12 cellular contexts compared by ENCODE assay signal in genomic region chr12:53044896-53045571, GRCh38. TPM values are rescaled to one million over a fixed set of nuclear protein-coding genes. Genes with fewer than 3 reads are reported as not detected.
DNase-seq lines count a peak whose midpoint lies in the region; ATAC-seq and TF ChIP-seq lines count a peak whose summit lies in the region.
"Had no signal": no experiment of that assay in that cellular context is flagged by ENCODE, and none has a peak within 500 bp of the region (broad histone marks: within the 10 kb centered on the region; RNA-seq: fewer than 3 reads in every experiment).

No MANE protein-coding gene starts in this region.

- H3K9me2 ChIP-seq in SK-N-SH: no peaks in the 10 kb centered on the region

- no peak overlapping the region for H2AFZ ChIP-seq in SK-N-SH (ENCODE audit: low read depth)

- H3K79me2 ChIP-seq in SK-N-SH (ENCODE audit: insufficient read depth): peaks cover 19% of the 10 kb centered on the region

- no peak for TF ChIP-seq CTCF in SK-N-SH (IDR thresholded peaks at IDR 0.05)
- no peak for TF ChIP-seq CTCF in liver (IDR thresholded peaks at IDR 0.05; ENCODE audit: low read depth, low read length, missing input control)

- TF ChIP-seq RAD21 in SK-N-SH (IDR thresholded peaks at IDR 0.05; ENCODE audit: low read length) (no peak), liver (IDR thresholded peaks at IDR 0.05) (no peak)

- H3K4me2 ChIP-seq in SK-N-SH: peak overlapping the region; percentile 92

- H3K27ac ChIP-seq in SK-N-SH (ENCODE audit: low read depth in 2 of 2, low read length in 1 of 2) (no peak overlapping the region; a peak in 1 of 4 replicates), liver (ENCODE audit: low read depth in 1 of 2, low read length in 2 of 2) (peak overlapping the region; percentile 5 to 90), subcutaneous abdominal adipose tissue (ENCODE audit: low read depth, low read length) (peak overlapping the region; percentile 97)

- WGBS in SK-N-SH (ENCODE audit: low lambda C conversion rate): 85% methylated on average over 3 of the region's 3 CpGs
- 65% methylated on average over 3 of the region's 3 CpGs for WGBS in liver

- H3K27ac Mint-ChIP-seq in activated T-helper 17 cell treated with anti-CD3 and anti-CD28 coated beads, Interleukin-2, amount 50 U/mL, for 72 hours: no peak overlapping the region
- H3K27ac Mint-ChIP-seq: activated naive CD8-positive, alpha-beta T cell treated with anti-CD3 and anti-CD28 coated beads, Interleukin-2, amount 10 ng/mL, durations not matched to agents 7 days and 5 days; memory B cell had no signal

- TF ChIP-seq EP300 in SK-N-SH (IDR thresholded peaks at IDR 0.05; ENCODE audit: borderline replicate concordance in 1 of 2, low read depth in 1 of 2, low read length in 1 of 2): no peak

- H3K9ac ChIP-seq in SK-N-SH (no peak overlapping the region), liver (ENCODE audit: low read depth in 1 of 2, low read length in 2 of 2) (no peak overlapping the region), subcutaneous abdominal adipose tissue (ENCODE audit: low read length in 5 of 5) (peak overlapping the region in 4 of 5 donors; percentile 6 to 98 (median 66))

- no peaks in the 10 kb centered on the region for H3K9me3 ChIP-seq in SK-N-SH
- H3K9me3 ChIP-seq in liver (ENCODE audit: control insufficient read depth in 4 of 4, low read length in 3 of 4): no peaks in the 10 kb centered on the region
- no peaks in the 10 kb centered on the region for H3K9me3 ChIP-seq in subcutaneous abdominal adipose tissue (ENCODE audit: control insufficient read depth in 5 of 5, low read length in 5 of 5)

- no peak overlapping the region for H3K4me3 ChIP-seq in SK-N-SH (ENCODE audit: low read depth in 2 of 2, low read length in 1 of 2)
- no peak overlapping the region for H3K4me3 ChIP-seq in liver (ENCODE audit: low read depth in 1 of 3, low read length in 3 of 3)
- peak overlapping the region; percentile 91 to 99 (median 98) for H3K4me3 ChIP-seq in subcutaneous abdominal adipose tissue (ENCODE audit: low read depth in 1 of 5, low read length in 5 of 5)

- H3K27me3 Mint-ChIP-seq in activated T-helper 17 cell treated with anti-CD3 and anti-CD28 coated beads, Interleukin-2, amount 50 U/mL, for 72 hours: no peaks in the 10 kb centered on the region
- H3K27me3 Mint-ChIP-seq: memory B cell had no signal

- DNase-seq in SK-N-SH (no peak), T-helper 9 cell (no peak)
- DNase-seq: activated naive CD8-positive, alpha-beta T cell treated with anti-CD3 and anti-CD28 coated beads, Interleukin-2, amount 10 ng/mL, durations not matched to agents 7 days and 5 days had no signal

- POLR2A ChIA-PET in SK-N-SH (lab: Yijun Ruan, JAX): no interaction called here

- H3K4me1 Mint-ChIP-seq in activated T-helper 17 cell treated with anti-CD3 and anti-CD28 coated beads, Interleukin-2, amount 50 U/mL, for 72 hours: peaks cover 13% of the 10 kb centered on the region

- CTCF ChIA-PET in SK-N-SH (lab: Yijun Ruan, JAX): interaction anchor here (0.6 to 13.8 kb wide), 8 partner anchors 9 to 153 kb away, joined by 3 to 182 read pairs (median 4); partner anchors contain the start of gene SOAT2

- H3K9me3 Mint-ChIP-seq in activated T-helper 17 cell treated with anti-CD3 and anti-CD28 coated beads, Interleukin-2, amount 50 U/mL, for 72 hours: no peaks in the 10 kb centered on the region
- H3K9me3 Mint-ChIP-seq: activated naive CD8-positive, alpha-beta T cell treated with anti-CD3 and anti-CD28 coated beads, Interleukin-2, amount 10 ng/mL, durations not matched to agents 7 days and 5 days; memory B cell had no signal

- ATAC-seq in SK-N-SH treated with all-trans-retinoic acid at 6 μM for 48 hours (no peak), HG02973 (IDR thresholded peaks at IDR 0.05; ENCODE audit: unreplicated experiment) (no peak), GM18502 (IDR thresholded peaks at IDR 0.05; ENCODE audit: poor library complexity, unreplicated experiment) (no peak)
- ATAC-seq in activated T-helper 17 cell treated with anti-CD3 and anti-CD28 coated beads, Interleukin-2, amount 50 U/mL, for 72 hours (replicated peaks): no peak
- ATAC-seq: esophagus mucosa had no signal

- H3K4me1 ChIP-seq in SK-N-SH (ENCODE audit: control insufficient read depth in 1 of 2, insufficient read depth in 2 of 2, low read depth in 1 of 2, low read length in 1 of 2) (peaks cover 18 to 39% of the 10 kb centered on the region in 2 experiments), liver (ENCODE audit: control insufficient read depth in 4 of 4, insufficient read depth in 4 of 4, low read length in 3 of 4) (peaks cover 6 to 32% (median 23%) of the 10 kb centered on the region in 4 donors), subcutaneous abdominal adipose tissue (ENCODE audit: control insufficient read depth in 5 of 5, insufficient read depth in 5 of 5, low read length in 5 of 5) (peaks cover 20 to 62% (median 58%) of the 10 kb centered on the region in 5 donors)

- peaks cover 28% of the 10 kb centered on the region for H3K36me3 Mint-ChIP-seq in activated T-helper 17 cell treated with anti-CD3 and anti-CD28 coated beads, Interleukin-2, amount 50 U/mL, for 72 hours (ENCODE audit: low read depth)

- no peaks in the 10 kb centered on the region for H4K20me1 ChIP-seq in SK-N-SH (ENCODE audit: insufficient read depth)

- peaks cover 9 to 12% of the 10 kb centered on the region in 2 experiments for H3K36me3 ChIP-seq in SK-N-SH (replicated peaks in 1 of 2; ENCODE audit: control insufficient read depth in 1 of 2, insufficient read depth in 2 of 2, low read length in 1 of 2)
- H3K36me3 ChIP-seq in liver (ENCODE audit: control insufficient read depth in 4 of 4, insufficient read depth in 3 of 4, low read depth in 1 of 4, low read length in 3 of 4): no peaks in the 10 kb centered on the region
- H3K36me3 ChIP-seq in subcutaneous abdominal adipose tissue (ENCODE audit: control insufficient read depth in 5 of 5, insufficient read depth in 5 of 5, low read length in 5 of 5): peaks cover 0 to 5% (median under 1%) of the 10 kb centered on the region in 5 donors

- H3F3A ChIP-seq in SK-N-SH (replicated peaks; ENCODE audit: insufficient read depth): peaks cover 44% of the 10 kb centered on the region

- H3K4me3 Mint-ChIP-seq in activated T-helper 17 cell treated with anti-CD3 and anti-CD28 coated beads, Interleukin-2, amount 50 U/mL, for 72 hours: peak overlapping the region; percentile 77

- H3K27me3 ChIP-seq in SK-N-SH (ENCODE audit: insufficient read depth) (no peaks in the 10 kb centered on the region), liver (ENCODE audit: control insufficient read depth in 4 of 4, insufficient read depth in 4 of 4, low read length in 3 of 4) (no peaks in the 10 kb centered on the region), subcutaneous abdominal adipose tissue (ENCODE audit: control insufficient read depth in 5 of 5, insufficient read depth in 4 of 5, low read length in 5 of 5) (peaks cover 0 to 2% (median 0%) of the 10 kb centered on the region in 5 donors)

TF ChIP-seq in SK-N-SH, 30 proteins besides CTCF, POLR2A, EP300 and RAD21 (continues in another document):
- TF ChIP-seq CHD2 (IDR thresholded peaks at IDR 0.05; ENCODE audit: low read length, partially characterized antibody) (no peak), RCOR1 (IDR thresholded peaks at IDR 0.05; ENCODE audit: low read length) (no peak)

TF ChIP-seq in SK-N-SH treated with all-trans-retinoic acid at 6 μM for 48 hours, 23 proteins besides CTCF, POLR2A, EP300 and RAD21 (continues in another document):
- TF ChIP-seq ZC3H10 (CRISPR knock-in tag; IDR thresholded peaks at IDR 0.05) (no peak), ZFP30 (CRISPR knock-in tag; IDR thresholded peaks at IDR 0.05) (no peak)

TF ChIP-seq in liver, 16 proteins besides CTCF, POLR2A, EP300 and RAD21 (continues in another document):
- TF ChIP-seq RXRA (IDR thresholded peaks at IDR 0.05): no peak
- TF ChIP-seq JUND (IDR thresholded peaks at IDR 0.05): no peak
- no peak for TF ChIP-seq SP1 (IDR thresholded peaks at IDR 0.05)
- no peak for TF ChIP-seq FOXA1 (IDR thresholded peaks at IDR 0.05)

RNA-seq across cellular contexts. Expression of gene TNS2, which starts 4.8 kb away (rescaled TPM):
- polyA plus RNA-seq in SK-N-SH (2012; rRNA removed) (32.7 and 50.0 TPM in 2 replicates), liver (10 to 100 TPM; 44.7 to 47.2 TPM)
- 9.6 and 17.3 TPM in 2 replicates for polyA plus RNA-seq in SK-N-SH (2012; cell fraction: cytosol; rRNA removed)
- polyA plus RNA-seq in SK-N-SH (2012; cell fraction: nucleus; rRNA removed): 225 and 321 TPM in 2 replicates
- 1 to 10 TPM in 1 of 2 donors, under 1 TPM in 1; 0.69 to 4.6 TPM for total RNA-seq in activated T-helper 17 cell treated with anti-CD3 and anti-CD28 coated beads, Interleukin-2, amount 50 U/mL, for 72 hours
- total RNA-seq in liver: 10 to 100 TPM; 11.7 to 94.0 TPM

RNA-seq across cellular contexts. Expression of gene SPRYD3, which starts 34.2 kb away (rescaled TPM):
- polyA plus RNA-seq in SK-N-SH (2012; rRNA removed): 20.3 and 25.8 TPM in 2 replicates
- polyA plus RNA-seq in SK-N-SH (2012; cell fraction: cytosol; rRNA removed): 14.7 and 19.4 TPM in 2 replicates
- polyA plus RNA-seq in SK-N-SH (2012; cell fraction: nucleus; rRNA removed): 20.4 and 23.9 TPM in 2 replicates
- 10 to 100 TPM; 25.4 to 28.8 TPM for total RNA-seq in activated T-helper 17 cell treated with anti-CD3 and anti-CD28 coated beads, Interleukin-2, amount 50 U/mL, for 72 hours
- 10 to 100 TPM in 1 of 2 donors, 1 to 10 TPM in 1; 6.0 to 15.2 TPM for total RNA-seq in liver
- polyA plus RNA-seq in liver: 10 to 100 TPM; 11.3 to 20.3 TPM

RNA-seq across cellular contexts. Expression of gene EIF4B, which starts 38.8 kb away (rescaled TPM):
- 267 and 292 TPM in 2 replicates for polyA plus RNA-seq in SK-N-SH (2012; rRNA removed)
- polyA plus RNA-seq in SK-N-SH (2012; cell fraction: cytosol; rRNA removed): 346 and 371 TPM in 2 replicates
- polyA plus RNA-seq in SK-N-SH (2012; cell fraction: nucleus; rRNA removed): 127 and 164 TPM in 2 replicates
- 100 to 1,000 TPM; 536 to 964 TPM for total RNA-seq in activated T-helper 17 cell treated with anti-CD3 and anti-CD28 coated beads, Interleukin-2, amount 50 U/mL, for 72 hours
- total RNA-seq in liver: 100 to 1,000 TPM; 264 to 273 TPM
- polyA plus RNA-seq in liver: 10 to 100 TPM; 32.1 to 73.2 TPM

RNA-seq across cellular contexts. Expression of gene IGFBP6, which starts 52.4 kb away (rescaled TPM):
- polyA plus RNA-seq in SK-N-SH (2012; rRNA removed): 290 and 570 TPM in 2 replicates
- polyA plus RNA-seq in SK-N-SH (2012; cell fraction: cytosol; rRNA removed): 204 and 327 TPM in 2 replicates
- 223 and 345 TPM in 2 replicates for polyA plus RNA-seq in SK-N-SH (2012; cell fraction: nucleus; rRNA removed)
- total RNA-seq in activated T-helper 17 cell treated with anti-CD3 and anti-CD28 coated beads, Interleukin-2, amount 50 U/mL, for 72 hours: 1 to 10 TPM in 1 of 2 donors, under 1 TPM in 1; 0.45 to 6.0 TPM
- total RNA-seq in liver: 10 to 100 TPM in 1 of 2 donors, 1 to 10 TPM in 1; 1.6 to 13.6 TPM
- 10 to 100 TPM; 10.5 to 17.6 TPM for polyA plus RNA-seq in liver

RNA-seq across cellular contexts. Expression of gene SOAT2, which starts 58.3 kb away (rescaled TPM):
- polyA plus RNA-seq in SK-N-SH (2012; rRNA removed) (0.13 and 0.18 TPM in 2 replicates), liver (1 to 10 TPM in 1 of 2 donors, under 1 TPM in 1; 0.48 to 1.6 TPM)
- polyA plus RNA-seq in SK-N-SH (2012; cell fraction: cytosol; rRNA removed): 0.04 and 0.06 TPM in 2 replicates
- 0.40 and 0.58 TPM in 2 replicates for polyA plus RNA-seq in SK-N-SH (2012; cell fraction: nucleus; rRNA removed)
- 1 to 10 TPM in 1 of 2 donors, under 1 TPM in 1; 0.28 to 1.1 TPM for total RNA-seq in activated T-helper 17 cell treated with anti-CD3 and anti-CD28 coated beads, Interleukin-2, amount 50 U/mL, for 72 hours
- 1 to 10 TPM in 1 of 2 donors, under 1 TPM in 1; 0.92 to 9.4 TPM for total RNA-seq in liver
- total RNA-seq: esophagus mucosa, LHCN-M2 had no signal

Comparison
In these comparisons a context has a peak if more than half of its experiments do, and no peak if none do; other contexts are left out.
1. H3K27ac ChIP-seq: peak in liver (2 of 2) and subcutaneous abdominal adipose tissue (single experiment); none in SK-N-SH (0 of 2).
2. H3K4me3 ChIP-seq: peak in subcutaneous abdominal adipose tissue (5 of 5); none in SK-N-SH (0 of 2) and liver (0 of 3).
3. H3K9ac ChIP-seq: peak in subcutaneous abdominal adipose tissue (4 of 5); none in SK-N-SH (single experiment) and liver (0 of 2).